In genomic region chr1:18630511-18631495, GRCh38 we compare ENCODE assay signal across 14 cellular contexts. TPM values are rescaled to one million over a fixed set of nuclear protein-coding genes. Genes with fewer than 3 reads are reported as not detected.
DNase-seq lines count a peak whose midpoint lies in the region; ATAC-seq and TF ChIP-seq lines count a peak whose summit lies in the region.
"Had no signal": no experiment of that assay in that cellular context is flagged by ENCODE, and none has a peak within 500 bp of the region (broad histone marks: within the 10 kb centered on the region; RNA-seq: fewer than 3 reads in every experiment).

Gene PAX7 (plus strand): TSS chr1:18630846. CDS start chr1:18631604, 758 bp downstream.

- peaks cover 37% of the 10 kb centered on the region for H3K27me3 ChIP-seq in A673 (replicated peaks; ENCODE audit: insufficient read depth, low read depth, low read length, poor library complexity)
- H3K27me3 ChIP-seq in CD4-positive, alpha-beta memory T cell (ENCODE audit: insufficient read depth, low read length): peaks cover 27% of the 10 kb centered on the region

- H3K27ac ChIP-seq in A673 (ENCODE audit: low read depth, low read length, poor library complexity, severe bottlenecking): peak within 1 kb of the TSS; percentile 77
- no peak within 1 kb of the TSS for H3K27ac ChIP-seq in CD4-positive, alpha-beta memory T cell (ENCODE audit: low read depth, low read length)
- no peak within 1 kb of the TSS for H3K27ac ChIP-seq in coronary artery
- H3K27ac ChIP-seq: pancreas, RWPE1, VCaP had no signal

- H3K36me3 ChIP-seq in A673 (ENCODE audit: insufficient read depth, low read length, poor library complexity, severe bottlenecking): peaks cover 2% of the 10 kb centered on the region
- no peaks in the 10 kb centered on the region for H3K36me3 ChIP-seq in CD4-positive, alpha-beta memory T cell (ENCODE audit: insufficient read depth, low read length)
- H3K36me3 ChIP-seq: pancreas had no signal

- peaks cover 0 to 3% (median 0%) of the 10 kb centered on the region in 8 donors for H3K9me3 Mint-ChIP-seq in CD4-positive, alpha-beta memory T cell
- H3K9me3 Mint-ChIP-seq in nephron progenitor cell: no peaks in the 10 kb centered on the region

- POLR2A ChIA-PET in A673 (lab: Charles Lee; ENCODE audit: low non-redundant PET): interaction anchor here (0.6 kb wide), 1 partner anchor 14 kb away, joined by 11 read pairs; no protein-coding TSS in a partner anchor
- POLR2A ChIA-PET in CD4-positive, alpha-beta memory T cell (lab: Charles Lee; ENCODE audit: partially characterized antibody): no interaction called here

- peaks cover 5 to 18% (median 12%) of the 10 kb centered on the region in 4 donors for H3K4me1 Mint-ChIP-seq in CD4-positive, alpha-beta memory T cell
- H3K4me1 Mint-ChIP-seq in nephron progenitor cell: peaks cover 73% of the 10 kb centered on the region

- no peak for ATAC-seq in HG03521 (IDR thresholded peaks at IDR 0.05; ENCODE audit: unreplicated experiment)
- ATAC-seq: left colon had no signal

- peaks cover 65 to 70% of the 10 kb centered on the region in 2 donors for H3K27me3 Mint-ChIP-seq in CD4-positive, alpha-beta memory T cell
- peaks cover 100% of the 10 kb centered on the region for H3K27me3 Mint-ChIP-seq in nephron progenitor cell (ENCODE audit: low read depth, poor library complexity)

- H3K4me3 Mint-ChIP-seq in CD4-positive, alpha-beta memory T cell: peak within 1 kb of the TSS in 5 of 8 donors; percentile 25 to 65 (median 48)
- H3K4me3 Mint-ChIP-seq in nephron progenitor cell: peak within 1 kb of the TSS; percentile 75

- intact Hi-C loops in A673 (cut with micrococcal nuclease; ENCODE audit: unreplicated experiment): no loop called here
- intact Hi-C loops in CD4-positive, alpha-beta memory T cell (cut with micrococcal nuclease): no loop called here

- DNase-seq in A673 (ENCODE audit: low spot score) (peak; percentile 67), coronary artery (ENCODE audit: low spot score) (no peak), nephron progenitor cell (no peak), globus pallidus (ENCODE audit: low spot score) (no peak), NCI-H128 (lab: John Stamatoyannopoulos, UW; ENCODE audit: unreplicated experiment) (no peak), Ammon's horn (ENCODE audit: low spot score) (no peak)
- no peak for DNase-seq in CD4-positive, alpha-beta memory T cell
- DNase-seq: left colon; NCI-H345; pancreas; stimulated activated CD4-positive, alpha-beta T cell treated with anti-CD3 and anti-CD28 coated beads, Interleukin-4, amount 100 ng/mL, for 24 hours had no signal

- peak within 1 kb of the TSS; percentile 56 for H3K4me3 ChIP-seq in A673 (ENCODE audit: low read depth, low read length, poor library complexity, severe bottlenecking)
- no peak within 1 kb of the TSS for H3K4me3 ChIP-seq in CD4-positive, alpha-beta memory T cell (ENCODE audit: low read length in 2 of 2)
- H3K4me3 ChIP-seq in coronary artery: peak within 1 kb of the TSS; percentile 57
- H3K4me3 ChIP-seq: pancreas had no signal

- peaks cover 0 to 5% of the 10 kb centered on the region in 2 donors for H3K36me3 Mint-ChIP-seq in CD4-positive, alpha-beta memory T cell
- H3K36me3 Mint-ChIP-seq in nephron progenitor cell (ENCODE audit: low read depth): no peaks in the 10 kb centered on the region

- CTCF ChIA-PET in A673 (lab: Charles Lee): no interaction called here
- CTCF ChIA-PET in CD4-positive, alpha-beta memory T cell (lab: Charles Lee; ENCODE audit: partially characterized antibody): no interaction called here

- no peak within 1 kb of the TSS for H3K27ac Mint-ChIP-seq in CD4-positive, alpha-beta memory T cell
- H3K27ac Mint-ChIP-seq in nephron progenitor cell: no peak within 1 kb of the TSS

- 0 out of 2 replicates have a peak, but pooled peaks have one; percentile 11 for TF ChIP-seq CTCF in A673 (conservative IDR thresholded peaks at IDR 0.05; ENCODE audit: low read depth, low read length)
- TF ChIP-seq CTCF in coronary artery (IDR thresholded peaks at IDR 0.05): no peak
- no peak for TF ChIP-seq CTCF in nephron progenitor cell (IDR thresholded peaks at IDR 0.05)

- BruUV-seq in A673 (replicated peaks; lab: Mats Ljungman, UMichigan): no TSS peak

- H3K4me1 ChIP-seq in A673 (ENCODE audit: insufficient read depth, low read length, poor library complexity, severe bottlenecking): peaks cover 11% of the 10 kb centered on the region
- no peaks in the 10 kb centered on the region for H3K4me1 ChIP-seq in CD4-positive, alpha-beta memory T cell (ENCODE audit: insufficient read depth, low read length)
- H3K4me1 ChIP-seq: pancreas had no signal

- H3K9me3 ChIP-seq in A673 (ENCODE audit: low read depth, low read length, poor library complexity, severe bottlenecking): no peaks in the 10 kb centered on the region
- H3K9me3 ChIP-seq in CD4-positive, alpha-beta memory T cell (ENCODE audit: control insufficient read depth in 1 of 2, low read length in 2 of 2): no peaks in the 10 kb centered on the region
- H3K9me3 ChIP-seq: pancreas had no signal

RNA-seq across cellular contexts. Expression of gene PAX7, which starts in this region (rescaled TPM):
- 29.8 and 36.5 TPM in 2 replicates for total RNA-seq in A673 (2021)
- not detected for total RNA-seq in CD4-positive, alpha-beta memory T cell
- not detected for polyA plus RNA-seq in CD4-positive, alpha-beta memory T cell
- total RNA-seq: left colon, pancreas had no signal
- polyA plus RNA-seq: pancreas had no signal

Comparison
In these comparisons a context has a peak if more than half of its experiments do, and no peak if none do; other contexts are left out.
1. RNA of gene PAX7 (total RNA-seq): 29.8 to 36.5 TPM in A673; not detected in CD4-positive, alpha-beta memory T cell; every median in the first group is over 10 times any median in the second.
2. H3K4me3 ChIP-seq: peak in A673 (single experiment) and coronary artery (single experiment); none in CD4-positive, alpha-beta memory T cell (0 of 2).